In genomic region chr2:61017003-61017555, GRCh38 we compare ENCODE assay signal across 8 cellular contexts. TPM values are rescaled to one million over a fixed set of nuclear protein-coding genes. Genes with fewer than 3 reads are reported as not detected.
DNase-seq lines count a peak whose midpoint lies in the region; ATAC-seq and TF ChIP-seq lines count a peak whose summit lies in the region.

No MANE protein-coding gene starts in this region.

- peak; percentile 82 for DNase-seq in ACHN
- DNase-seq in NCI-H2171 treated with DMSO at 0.1 percent for 48 hours (lab: John Stamatoyannopoulos, UW) = peak; percentile 95
- DNase-seq in WTC11 (ENCODE audit: low spot score) = peak; percentile 72
- peak in 60 of 61 donors; percentile 31 to 99 (median 82) for DNase-seq in caudate nucleus (lab: John Stamatoyannopoulos, UW)
- DNase-seq in iris pigment epithelial cell (ENCODE audit: low read depth) = peak; percentile 75
- peak; percentile 54 for DNase-seq in stimulated activated CD4-positive, alpha-beta T cell treated with anti-CD3 and anti-CD28 coated beads, Interleukin-12 subunit alpha, Interleukin-12 subunit beta, amount 100 ng/mL, for 4 hours

- ATAC-seq in GM18868 (IDR thresholded peaks at IDR 0.05; ENCODE audit: unreplicated experiment) = peak; percentile 57
- ATAC-seq in HG03097 (IDR thresholded peaks at IDR 0.05; ENCODE audit: low FRiP score, unreplicated experiment) = peak; percentile 63
- peak; percentile 84 for ATAC-seq in WTC11

- in situ Hi-C loops in ACHN (cut with HindIII; ENCODE audit: low pct_ligation_motif_present, low pct_unique_long_range_greater_than_20kb, low sequenced_read_pairs) = no loop called here

- H3K36me3 Mint-ChIP-seq in WTC11 = peaks cover 10% of the 10 kb centered on the region

- H3K27ac Mint-ChIP-seq in WTC11 = peak overlapping the region; percentile 100

- H3K27me3 Mint-ChIP-seq in WTC11 (ENCODE audit: low read depth) = no peaks in the 10 kb centered on the region

- POLR2A ChIA-PET in WTC11 (lab: Charles Lee) = no interaction called here

- H3K4me3 Mint-ChIP-seq in WTC11 = peak overlapping the region; percentile 98

- peak overlapping the region; percentile 91 for H3K27ac ChIP-seq in caudate nucleus (ENCODE audit: low read depth, low read length)

- peaks cover 18% of the 10 kb centered on the region for H3K4me1 Mint-ChIP-seq in WTC11

- no peaks in the 10 kb centered on the region for H3K9me3 Mint-ChIP-seq in WTC11

- CTCF ChIA-PET in WTC11 (lab: Charles Lee) = interaction anchor here (1.3 kb wide), 1 partner anchor 212 kb away, joined by 3 read pairs; no protein-coding TSS in a partner anchor

- no peak for TF ChIP-seq CTCF in WTC11 (IDR thresholded peaks at IDR 0.05)

TF ChIP-seq in WTC11, 78 proteins besides CTCF, POLR2A, EP300 and RAD21 (continues in another document):
- TF ChIP-seq MYBL2 (CRISPR knock-in tag; IDR thresholded peaks at IDR 0.05) (peak; percentile 54; the same call in 1 of the 2 replicates), NR3C1 (CRISPR knock-in tag; conservative IDR thresholded peaks at IDR 0.05; ENCODE audit: low read depth) (0 out of 2 replicates have a peak, but pooled peaks have one; percentile 42), NFE2L1 (CRISPR knock-in tag; IDR thresholded peaks at IDR 0.05) (peak; percentile 51; the same call in 1 of the 2 replicates), SP1 (CRISPR knock-in tag; conservative IDR thresholded peaks at IDR 0.05) (peak; percentile 67), USF2 (CRISPR knock-in tag; IDR thresholded peaks at IDR 0.05) (peak; percentile 24; the same call in 1 of the 2 replicates), ESRRA (CRISPR knock-in tag; IDR thresholded peaks at IDR 0.05; ENCODE audit: borderline replicate concordance) (no peak), TP53 (CRISPR knock-in tag; IDR thresholded peaks at IDR 0.05) (peak; percentile 77; the same call in 1 of the 2 replicates), MAX (CRISPR knock-in tag; IDR thresholded peaks at IDR 0.05) (peak; percentile 38; the same call in 1 of the 2 replicates), ZMAT4 (CRISPR knock-in tag; IDR thresholded peaks at IDR 0.05) (0 out of 2 replicates have a peak, but pooled peaks have one; percentile 19), CREM (CRISPR knock-in tag; IDR thresholded peaks at IDR 0.05) (no peak; the same call in 1 of the 2 replicates), ZNF416 (CRISPR knock-in tag; IDR thresholded peaks at IDR 0.05) (no peak), AR (CRISPR knock-in tag; IDR thresholded peaks at IDR 0.05) (no peak)
- TF ChIP-seq, protein P1, sequence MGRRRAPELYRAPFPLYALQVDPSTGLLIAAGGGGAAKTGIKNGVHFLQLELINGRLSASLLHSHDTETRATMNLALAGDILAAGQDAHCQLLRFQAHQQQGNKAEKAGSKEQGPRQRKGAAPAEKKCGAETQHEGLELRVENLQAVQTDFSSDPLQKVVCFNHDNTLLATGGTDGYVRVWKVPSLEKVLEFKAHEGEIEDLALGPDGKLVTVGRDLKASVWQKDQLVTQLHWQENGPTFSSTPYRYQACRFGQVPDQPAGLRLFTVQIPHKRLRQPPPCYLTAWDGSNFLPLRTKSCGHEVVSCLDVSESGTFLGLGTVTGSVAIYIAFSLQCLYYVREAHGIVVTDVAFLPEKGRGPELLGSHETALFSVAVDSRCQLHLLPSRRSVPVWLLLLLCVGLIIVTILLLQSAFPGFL (CRISPR knock-in tag; IDR thresholded peaks at IDR 0.05; ENCODE audit: borderline replicate concordance) = peak; percentile 66; the same call in 1 of the 2 replicates
- TF ChIP-seq, protein P2, sequence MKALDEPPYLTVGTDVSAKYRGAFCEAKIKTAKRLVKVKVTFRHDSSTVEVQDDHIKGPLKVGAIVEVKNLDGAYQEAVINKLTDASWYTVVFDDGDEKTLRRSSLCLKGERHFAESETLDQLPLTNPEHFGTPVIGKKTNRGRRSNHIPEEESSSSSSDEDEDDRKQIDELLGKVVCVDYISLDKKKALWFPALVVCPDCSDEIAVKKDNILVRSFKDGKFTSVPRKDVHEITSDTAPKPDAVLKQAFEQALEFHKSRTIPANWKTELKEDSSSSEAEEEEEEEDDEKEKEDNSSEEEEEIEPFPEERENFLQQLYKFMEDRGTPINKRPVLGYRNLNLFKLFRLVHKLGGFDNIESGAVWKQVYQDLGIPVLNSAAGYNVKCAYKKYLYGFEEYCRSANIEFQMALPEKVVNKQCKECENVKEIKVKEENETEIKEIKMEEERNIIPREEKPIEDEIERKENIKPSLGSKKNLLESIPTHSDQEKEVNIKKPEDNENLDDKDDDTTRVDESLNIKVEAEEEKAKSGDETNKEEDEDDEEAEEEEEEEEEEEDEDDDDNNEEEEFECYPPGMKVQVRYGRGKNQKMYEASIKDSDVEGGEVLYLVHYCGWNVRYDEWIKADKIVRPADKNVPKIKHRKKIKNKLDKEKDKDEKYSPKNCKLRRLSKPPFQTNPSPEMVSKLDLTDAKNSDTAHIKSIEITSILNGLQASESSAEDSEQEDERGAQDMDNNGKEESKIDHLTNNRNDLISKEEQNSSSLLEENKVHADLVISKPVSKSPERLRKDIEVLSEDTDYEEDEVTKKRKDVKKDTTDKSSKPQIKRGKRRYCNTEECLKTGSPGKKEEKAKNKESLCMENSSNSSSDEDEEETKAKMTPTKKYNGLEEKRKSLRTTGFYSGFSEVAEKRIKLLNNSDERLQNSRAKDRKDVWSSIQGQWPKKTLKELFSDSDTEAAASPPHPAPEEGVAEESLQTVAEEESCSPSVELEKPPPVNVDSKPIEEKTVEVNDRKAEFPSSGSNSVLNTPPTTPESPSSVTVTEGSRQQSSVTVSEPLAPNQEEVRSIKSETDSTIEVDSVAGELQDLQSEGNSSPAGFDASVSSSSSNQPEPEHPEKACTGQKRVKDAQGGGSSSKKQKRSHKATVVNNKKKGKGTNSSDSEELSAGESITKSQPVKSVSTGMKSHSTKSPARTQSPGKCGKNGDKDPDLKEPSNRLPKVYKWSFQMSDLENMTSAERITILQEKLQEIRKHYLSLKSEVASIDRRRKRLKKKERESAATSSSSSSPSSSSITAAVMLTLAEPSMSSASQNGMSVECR (CRISPR knock-in tag; IDR thresholded peaks at IDR 0.05; ENCODE audit: borderline replicate concordance) = 0 out of 2 replicates have a peak, but pooled peaks have one; percentile 44
- TF ChIP-seq, protein P3, sequence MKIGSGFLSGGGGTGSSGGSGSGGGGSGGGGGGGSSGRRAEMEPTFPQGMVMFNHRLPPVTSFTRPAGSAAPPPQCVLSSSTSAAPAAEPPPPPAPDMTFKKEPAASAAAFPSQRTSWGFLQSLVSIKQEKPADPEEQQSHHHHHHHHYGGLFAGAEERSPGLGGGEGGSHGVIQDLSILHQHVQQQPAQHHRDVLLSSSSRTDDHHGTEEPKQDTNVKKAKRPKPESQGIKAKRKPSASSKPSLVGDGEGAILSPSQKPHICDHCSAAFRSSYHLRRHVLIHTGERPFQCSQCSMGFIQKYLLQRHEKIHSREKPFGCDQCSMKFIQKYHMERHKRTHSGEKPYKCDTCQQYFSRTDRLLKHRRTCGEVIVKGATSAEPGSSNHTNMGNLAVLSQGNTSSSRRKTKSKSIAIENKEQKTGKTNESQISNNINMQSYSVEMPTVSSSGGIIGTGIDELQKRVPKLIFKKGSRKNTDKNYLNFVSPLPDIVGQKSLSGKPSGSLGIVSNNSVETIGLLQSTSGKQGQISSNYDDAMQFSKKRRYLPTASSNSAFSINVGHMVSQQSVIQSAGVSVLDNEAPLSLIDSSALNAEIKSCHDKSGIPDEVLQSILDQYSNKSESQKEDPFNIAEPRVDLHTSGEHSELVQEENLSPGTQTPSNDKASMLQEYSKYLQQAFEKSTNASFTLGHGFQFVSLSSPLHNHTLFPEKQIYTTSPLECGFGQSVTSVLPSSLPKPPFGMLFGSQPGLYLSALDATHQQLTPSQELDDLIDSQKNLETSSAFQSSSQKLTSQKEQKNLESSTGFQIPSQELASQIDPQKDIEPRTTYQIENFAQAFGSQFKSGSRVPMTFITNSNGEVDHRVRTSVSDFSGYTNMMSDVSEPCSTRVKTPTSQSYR (CRISPR knock-in tag; IDR thresholded peaks at IDR 0.05) = 0 out of 2 replicates have a peak, but pooled peaks have one; percentile 37

RNA-seq across cellular contexts. Expression of gene PEX13, which starts 0.4 kb away (rescaled TPM):
- 19.8 to 20.4 TPM (median 20.3 TPM) in 3 replicates for total RNA-seq in WTC11 (2021)

RNA-seq across cellular contexts. Expression of gene PUS10, which starts 1.0 kb away (rescaled TPM):
- total RNA-seq in WTC11 (2021) = 2.5 to 2.9 TPM (median 2.6 TPM) in 3 replicates

RNA-seq across cellular contexts. Expression of gene SANBR, which starts 48.6 kb away (rescaled TPM):
- total RNA-seq in WTC11 (2021) = 8.9 to 10.9 TPM (median 9.8 TPM) in 3 replicates

Comparison
In these comparisons a context has a peak if more than half of its experiments do, and no peak if none do; other contexts are left out.
1. Peak in every context shown above with its lines: DNase-seq, ATAC-seq and H3K27ac ChIP-seq.